Comparison of ENCODE assay signal across 1 cellular context in the genomic region with DNA sequence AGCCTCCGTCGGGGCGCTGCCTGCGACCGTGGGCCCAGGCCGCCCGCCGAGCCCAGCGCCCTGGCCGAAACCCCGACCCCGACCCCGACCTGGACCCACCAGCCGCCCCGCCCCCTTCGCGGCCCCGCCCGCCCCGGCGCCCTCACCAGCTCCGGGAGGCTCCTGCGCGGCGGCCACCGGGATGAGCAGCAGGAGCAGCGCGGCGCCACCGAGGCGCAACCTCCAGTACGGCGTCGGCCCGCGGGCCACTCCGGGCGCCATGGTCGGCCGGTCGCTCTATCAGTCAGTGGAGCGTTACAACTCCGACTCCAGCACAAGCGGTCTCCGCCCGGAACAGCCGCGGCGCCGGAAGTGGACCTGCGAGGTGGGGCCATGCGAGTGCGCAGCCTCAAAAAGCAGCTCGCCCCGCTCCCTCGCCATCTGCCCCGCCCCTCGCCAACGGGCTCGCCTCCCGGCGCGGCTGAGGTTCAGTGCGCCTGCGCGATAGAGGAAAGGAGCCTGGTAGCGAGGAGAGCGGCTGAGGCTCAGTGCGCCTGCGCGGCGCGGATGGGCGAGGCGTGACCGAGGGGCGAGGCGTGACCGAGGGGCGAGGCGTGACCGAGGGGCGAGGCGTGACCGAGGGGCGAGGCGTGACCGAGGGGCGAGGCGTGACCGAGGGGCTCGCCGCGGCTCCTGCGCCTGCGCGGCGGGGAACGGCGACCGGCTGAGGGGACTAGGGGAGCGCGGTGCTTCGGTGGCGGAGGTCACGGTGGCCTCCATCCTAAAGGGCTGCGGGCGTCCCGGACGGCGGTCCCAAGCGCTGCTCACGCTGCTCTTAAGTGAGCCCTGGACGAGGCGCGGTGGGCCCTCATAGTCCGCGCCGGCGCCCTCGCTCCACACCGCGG.
A peak's percentile ranks its signal among the peaks of the same experiment; 100 is the strongest.
TF ChIP-seq lines count a peak whose summit lies in the region.

A gene with protein sequence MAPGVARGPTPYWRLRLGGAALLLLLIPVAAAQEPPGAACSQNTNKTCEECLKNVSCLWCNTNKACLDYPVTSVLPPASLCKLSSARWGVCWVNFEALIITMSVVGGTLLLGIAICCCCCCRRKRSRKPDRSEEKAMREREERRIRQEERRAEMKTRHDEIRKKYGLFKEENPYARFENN (minus strand): TSS at position 335 of the 884 bp plus-strand sequence. CDS start 74 bp downstream, at position 261.

TF ChIP-seq in HepG2, 621 proteins besides CTCF, POLR2A, EP300 and RAD21 (continued from another document and continues in another):
- TF ChIP-seq KDM5B (CRISPR knock-in tag; IDR thresholded peaks at IDR 0.05; ENCODE audit: borderline replicate concordance) (peak; percentile 73; the same call in 1 of the 2 replicates), MIER3 (CRISPR knock-in tag; IDR thresholded peaks at IDR 0.05; ENCODE audit: borderline replicate concordance) (no peak), THAP11 (CRISPR knock-in tag; IDR thresholded peaks at IDR 0.05) (peak; percentile 79), ZNF510 (CRISPR knock-in tag; IDR thresholded peaks at IDR 0.05; ENCODE audit: low read depth) (no peak; the same call in 1 of the 2 replicates), ZSCAN31 (CRISPR knock-in tag; IDR thresholded peaks at IDR 0.05; ENCODE audit: low read depth) (peak; percentile 86), ZNF101 (CRISPR knock-in tag; IDR thresholded peaks at IDR 0.05; ENCODE audit: borderline replicate concordance, low read depth) (no peak), ZNF34 (CRISPR knock-in tag; IDR thresholded peaks at IDR 0.05; ENCODE audit: borderline replicate concordance) (no peak), AGO1 (IDR thresholded peaks at IDR 0.05; ENCODE audit: low read depth, low read length, poor library complexity, severe bottlenecking) (no peak), FIP1L1 (IDR thresholded peaks at IDR 0.05; ENCODE audit: borderline replicate concordance, insufficient read depth, low read depth, low read length) (no peak), ZNF660 (CRISPR knock-in tag; IDR thresholded peaks at IDR 0.05; ENCODE audit: borderline replicate concordance, low read depth) (no peak), PHF8 (CRISPR knock-in tag; IDR thresholded peaks at IDR 0.05) (peak; percentile 54; the same call in 1 of the 2 replicates), ZNF337 (CRISPR knock-in tag; IDR thresholded peaks at IDR 0.05; ENCODE audit: borderline replicate concordance, low read depth) (no peak), NFIB (CRISPR knock-in tag; IDR thresholded peaks at IDR 0.05; ENCODE audit: borderline replicate concordance) (no peak), RBM39 (IDR thresholded peaks at IDR 0.05; ENCODE audit: low read depth, low read length, poor library complexity, severe bottlenecking) (no peak), ZNF205 (CRISPR knock-in tag; IDR thresholded peaks at IDR 0.05) (no peak), ZBTB7B (CRISPR knock-in tag; IDR thresholded peaks at IDR 0.05) (0 out of 2 replicates have a peak, but pooled peaks have one; percentile 39), ZNF564 (CRISPR knock-in tag; IDR thresholded peaks at IDR 0.05) (peak; percentile 76; the same call in 1 of the 2 replicates), NFE2L2 (IDR thresholded peaks at IDR 0.05; ENCODE audit: low read length) (no peak), ATF7 (IDR thresholded peaks at IDR 0.05) (no peak), ATF7 (CRISPR knock-in tag; IDR thresholded peaks at IDR 0.05) (no peak), SALL1 (CRISPR knock-in tag; IDR thresholded peaks at IDR 0.05) (peak; percentile 89)
- TF ChIP-seq, protein P1, sequence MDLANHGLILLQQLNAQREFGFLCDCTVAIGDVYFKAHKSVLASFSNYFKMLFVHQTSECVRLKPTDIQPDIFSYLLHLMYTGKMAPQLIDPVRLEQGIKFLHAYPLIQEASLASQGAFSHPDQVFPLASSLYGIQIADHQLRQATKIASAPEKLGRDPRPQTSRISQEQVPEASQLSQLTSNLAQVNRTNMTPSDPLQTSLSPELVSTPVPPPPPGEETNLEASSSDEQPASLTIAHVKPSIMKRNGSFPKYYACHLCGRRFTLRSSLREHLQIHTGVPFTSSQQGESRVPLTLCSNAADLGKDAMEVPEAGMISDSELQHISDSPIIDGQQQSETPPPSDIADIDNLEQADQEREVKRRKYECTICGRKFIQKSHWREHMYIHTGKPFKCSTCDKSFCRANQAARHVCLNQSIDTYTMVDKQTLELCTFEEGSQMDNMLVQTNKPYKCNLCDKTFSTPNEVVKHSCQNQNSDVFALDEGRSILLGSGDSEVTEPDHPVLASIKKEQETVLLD (CRISPR knock-in tag; IDR thresholded peaks at IDR 0.05; ENCODE audit: low read depth), result no peak; the same call in 1 of the 2 replicates
- TF ChIP-seq, protein P2, sequence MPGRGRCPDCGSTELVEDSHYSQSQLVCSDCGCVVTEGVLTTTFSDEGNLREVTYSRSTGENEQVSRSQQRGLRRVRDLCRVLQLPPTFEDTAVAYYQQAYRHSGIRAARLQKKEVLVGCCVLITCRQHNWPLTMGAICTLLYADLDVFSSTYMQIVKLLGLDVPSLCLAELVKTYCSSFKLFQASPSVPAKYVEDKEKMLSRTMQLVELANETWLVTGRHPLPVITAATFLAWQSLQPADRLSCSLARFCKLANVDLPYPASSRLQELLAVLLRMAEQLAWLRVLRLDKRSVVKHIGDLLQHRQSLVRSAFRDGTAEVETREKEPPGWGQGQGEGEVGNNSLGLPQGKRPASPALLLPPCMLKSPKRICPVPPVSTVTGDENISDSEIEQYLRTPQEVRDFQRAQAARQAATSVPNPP (CRISPR knock-in tag; IDR thresholded peaks at IDR 0.05), result no peak
- TF ChIP-seq, protein P3, sequence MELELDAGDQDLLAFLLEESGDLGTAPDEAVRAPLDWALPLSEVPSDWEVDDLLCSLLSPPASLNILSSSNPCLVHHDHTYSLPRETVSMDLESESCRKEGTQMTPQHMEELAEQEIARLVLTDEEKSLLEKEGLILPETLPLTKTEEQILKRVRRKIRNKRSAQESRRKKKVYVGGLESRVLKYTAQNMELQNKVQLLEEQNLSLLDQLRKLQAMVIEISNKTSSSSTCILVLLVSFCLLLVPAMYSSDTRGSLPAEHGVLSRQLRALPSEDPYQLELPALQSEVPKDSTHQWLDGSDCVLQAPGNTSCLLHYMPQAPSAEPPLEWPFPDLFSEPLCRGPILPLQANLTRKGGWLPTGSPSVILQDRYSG (CRISPR knock-in tag; IDR thresholded peaks at IDR 0.05), result no peak
- TF ChIP-seq, protein P4, sequence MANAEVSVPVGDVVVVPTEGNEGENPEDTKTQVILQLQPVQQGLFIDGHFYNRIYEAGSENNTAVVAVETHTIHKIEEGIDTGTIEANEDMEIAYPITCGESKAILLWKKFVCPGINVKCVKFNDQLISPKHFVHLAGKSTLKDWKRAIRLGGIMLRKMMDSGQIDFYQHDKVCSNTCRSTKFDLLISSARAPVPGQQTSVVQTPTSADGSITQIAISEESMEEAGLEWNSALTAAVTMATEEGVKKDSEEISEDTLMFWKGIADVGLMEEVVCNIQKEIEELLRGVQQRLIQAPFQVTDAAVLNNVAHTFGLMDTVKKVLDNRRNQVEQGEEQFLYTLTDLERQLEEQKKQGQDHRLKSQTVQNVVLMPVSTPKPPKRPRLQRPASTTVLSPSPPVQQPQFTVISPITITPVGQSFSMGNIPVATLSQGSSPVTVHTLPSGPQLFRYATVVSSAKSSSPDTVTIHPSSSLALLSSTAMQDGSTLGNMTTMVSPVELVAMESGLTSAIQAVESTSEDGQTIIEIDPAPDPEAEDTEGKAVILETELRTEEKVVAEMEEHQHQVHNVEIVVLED (CRISPR knock-in tag; IDR thresholded peaks at IDR 0.05; ENCODE audit: borderline replicate concordance), result peak; percentile 40; the same call in 1 of the 2 replicates
- TF ChIP-seq, protein P5, sequence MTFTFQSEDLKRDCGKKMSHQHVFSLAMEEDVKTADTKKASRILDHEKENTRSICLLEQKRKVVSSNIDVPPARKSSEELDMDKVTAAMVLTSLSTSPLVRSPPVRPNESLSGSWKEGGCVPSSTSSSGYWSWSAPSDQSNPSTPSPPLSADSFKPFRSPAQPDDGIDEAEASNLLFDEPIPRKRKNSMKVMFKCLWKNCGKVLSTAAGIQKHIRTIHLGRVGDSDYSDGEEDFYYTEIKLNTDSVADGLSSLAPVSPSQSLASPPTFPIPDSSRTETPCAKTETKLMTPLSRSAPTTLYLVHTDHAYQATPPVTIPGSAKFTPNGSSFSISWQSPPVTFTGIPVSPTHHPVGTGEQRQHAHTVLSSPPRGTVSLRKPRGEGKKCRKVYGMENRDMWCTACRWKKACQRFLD (CRISPR knock-in tag; IDR thresholded peaks at IDR 0.05; ENCODE audit: borderline replicate concordance), result no peak
- TF ChIP-seq, protein P6, sequence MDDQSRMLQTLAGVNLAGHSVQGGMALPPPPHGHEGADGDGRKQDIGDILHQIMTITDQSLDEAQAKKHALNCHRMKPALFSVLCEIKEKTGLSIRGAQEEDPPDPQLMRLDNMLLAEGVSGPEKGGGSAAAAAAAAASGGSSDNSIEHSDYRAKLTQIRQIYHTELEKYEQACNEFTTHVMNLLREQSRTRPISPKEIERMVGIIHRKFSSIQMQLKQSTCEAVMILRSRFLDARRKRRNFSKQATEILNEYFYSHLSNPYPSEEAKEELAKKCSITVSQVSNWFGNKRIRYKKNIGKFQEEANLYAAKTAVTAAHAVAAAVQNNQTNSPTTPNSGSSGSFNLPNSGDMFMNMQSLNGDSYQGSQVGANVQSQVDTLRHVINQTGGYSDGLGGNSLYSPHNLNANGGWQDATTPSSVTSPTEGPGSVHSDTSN (CRISPR knock-in tag; IDR thresholded peaks at IDR 0.05; ENCODE audit: borderline replicate concordance), result no peak
- TF ChIP-seq, protein P7, sequence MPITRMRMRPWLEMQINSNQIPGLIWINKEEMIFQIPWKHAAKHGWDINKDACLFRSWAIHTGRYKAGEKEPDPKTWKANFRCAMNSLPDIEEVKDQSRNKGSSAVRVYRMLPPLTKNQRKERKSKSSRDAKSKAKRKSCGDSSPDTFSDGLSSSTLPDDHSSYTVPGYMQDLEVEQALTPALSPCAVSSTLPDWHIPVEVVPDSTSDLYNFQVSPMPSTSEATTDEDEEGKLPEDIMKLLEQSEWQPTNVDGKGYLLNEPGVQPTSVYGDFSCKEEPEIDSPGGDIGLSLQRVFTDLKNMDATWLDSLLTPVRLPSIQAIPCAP (CRISPR knock-in tag; IDR thresholded peaks at IDR 0.05; ENCODE audit: low read depth), result no peak
- TF ChIP-seq, protein P8, sequence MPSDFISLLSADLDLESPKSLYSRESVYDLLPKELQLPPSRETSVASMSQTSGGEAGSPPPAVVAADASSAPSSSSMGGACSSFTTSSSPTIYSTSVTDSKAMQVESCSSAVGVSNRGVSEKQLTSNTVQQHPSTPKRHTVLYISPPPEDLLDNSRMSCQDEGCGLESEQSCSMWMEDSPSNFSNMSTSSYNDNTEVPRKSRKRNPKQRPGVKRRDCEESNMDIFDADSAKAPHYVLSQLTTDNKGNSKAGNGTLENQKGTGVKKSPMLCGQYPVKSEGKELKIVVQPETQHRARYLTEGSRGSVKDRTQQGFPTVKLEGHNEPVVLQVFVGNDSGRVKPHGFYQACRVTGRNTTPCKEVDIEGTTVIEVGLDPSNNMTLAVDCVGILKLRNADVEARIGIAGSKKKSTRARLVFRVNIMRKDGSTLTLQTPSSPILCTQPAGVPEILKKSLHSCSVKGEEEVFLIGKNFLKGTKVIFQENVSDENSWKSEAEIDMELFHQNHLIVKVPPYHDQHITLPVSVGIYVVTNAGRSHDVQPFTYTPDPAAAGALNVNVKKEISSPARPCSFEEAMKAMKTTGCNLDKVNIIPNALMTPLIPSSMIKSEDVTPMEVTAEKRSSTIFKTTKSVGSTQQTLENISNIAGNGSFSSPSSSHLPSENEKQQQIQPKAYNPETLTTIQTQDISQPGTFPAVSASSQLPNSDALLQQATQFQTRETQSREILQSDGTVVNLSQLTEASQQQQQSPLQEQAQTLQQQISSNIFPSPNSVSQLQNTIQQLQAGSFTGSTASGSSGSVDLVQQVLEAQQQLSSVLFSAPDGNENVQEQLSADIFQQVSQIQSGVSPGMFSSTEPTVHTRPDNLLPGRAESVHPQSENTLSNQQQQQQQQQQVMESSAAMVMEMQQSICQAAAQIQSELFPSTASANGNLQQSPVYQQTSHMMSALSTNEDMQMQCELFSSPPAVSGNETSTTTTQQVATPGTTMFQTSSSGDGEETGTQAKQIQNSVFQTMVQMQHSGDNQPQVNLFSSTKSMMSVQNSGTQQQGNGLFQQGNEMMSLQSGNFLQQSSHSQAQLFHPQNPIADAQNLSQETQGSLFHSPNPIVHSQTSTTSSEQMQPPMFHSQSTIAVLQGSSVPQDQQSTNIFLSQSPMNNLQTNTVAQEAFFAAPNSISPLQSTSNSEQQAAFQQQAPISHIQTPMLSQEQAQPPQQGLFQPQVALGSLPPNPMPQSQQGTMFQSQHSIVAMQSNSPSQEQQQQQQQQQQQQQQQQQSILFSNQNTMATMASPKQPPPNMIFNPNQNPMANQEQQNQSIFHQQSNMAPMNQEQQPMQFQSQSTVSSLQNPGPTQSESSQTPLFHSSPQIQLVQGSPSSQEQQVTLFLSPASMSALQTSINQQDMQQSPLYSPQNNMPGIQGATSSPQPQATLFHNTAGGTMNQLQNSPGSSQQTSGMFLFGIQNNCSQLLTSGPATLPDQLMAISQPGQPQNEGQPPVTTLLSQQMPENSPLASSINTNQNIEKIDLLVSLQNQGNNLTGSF (CRISPR knock-in tag; IDR thresholded peaks at IDR 0.05), result no peak
- TF ChIP-seq, protein P9, sequence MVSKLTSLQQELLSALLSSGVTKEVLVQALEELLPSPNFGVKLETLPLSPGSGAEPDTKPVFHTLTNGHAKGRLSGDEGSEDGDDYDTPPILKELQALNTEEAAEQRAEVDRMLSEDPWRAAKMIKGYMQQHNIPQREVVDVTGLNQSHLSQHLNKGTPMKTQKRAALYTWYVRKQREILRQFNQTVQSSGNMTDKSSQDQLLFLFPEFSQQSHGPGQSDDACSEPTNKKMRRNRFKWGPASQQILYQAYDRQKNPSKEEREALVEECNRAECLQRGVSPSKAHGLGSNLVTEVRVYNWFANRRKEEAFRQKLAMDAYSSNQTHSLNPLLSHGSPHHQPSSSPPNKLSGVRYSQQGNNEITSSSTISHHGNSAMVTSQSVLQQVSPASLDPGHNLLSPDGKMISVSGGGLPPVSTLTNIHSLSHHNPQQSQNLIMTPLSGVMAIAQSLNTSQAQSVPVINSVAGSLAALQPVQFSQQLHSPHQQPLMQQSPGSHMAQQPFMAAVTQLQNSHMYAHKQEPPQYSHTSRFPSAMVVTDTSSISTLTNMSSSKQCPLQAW (CRISPR knock-in tag; IDR thresholded peaks at IDR 0.05), result no peak
- TF ChIP-seq, protein P10, sequence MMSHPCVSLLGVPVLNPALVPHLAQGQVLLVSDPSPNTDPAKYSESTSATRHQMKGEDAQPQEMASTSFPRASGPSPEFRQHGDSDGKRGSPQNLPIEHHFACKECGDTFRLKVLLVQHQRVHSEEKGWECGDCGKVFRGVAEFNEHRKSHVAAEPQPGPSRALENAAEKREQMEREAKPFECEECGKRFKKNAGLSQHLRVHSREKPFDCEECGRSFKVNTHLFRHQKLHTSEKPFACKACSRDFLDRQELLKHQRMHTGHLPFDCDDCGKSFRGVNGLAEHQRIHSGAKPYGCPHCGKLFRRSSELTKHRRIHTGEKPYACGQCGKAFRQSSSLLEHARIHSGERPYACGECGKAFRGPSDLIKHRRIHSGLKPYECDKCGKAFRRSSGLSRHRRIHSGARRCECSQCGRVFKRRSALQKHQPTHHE (CRISPR knock-in tag; IDR thresholded peaks at IDR 0.05; ENCODE audit: borderline replicate concordance), result no peak
- TF ChIP-seq, protein P11, sequence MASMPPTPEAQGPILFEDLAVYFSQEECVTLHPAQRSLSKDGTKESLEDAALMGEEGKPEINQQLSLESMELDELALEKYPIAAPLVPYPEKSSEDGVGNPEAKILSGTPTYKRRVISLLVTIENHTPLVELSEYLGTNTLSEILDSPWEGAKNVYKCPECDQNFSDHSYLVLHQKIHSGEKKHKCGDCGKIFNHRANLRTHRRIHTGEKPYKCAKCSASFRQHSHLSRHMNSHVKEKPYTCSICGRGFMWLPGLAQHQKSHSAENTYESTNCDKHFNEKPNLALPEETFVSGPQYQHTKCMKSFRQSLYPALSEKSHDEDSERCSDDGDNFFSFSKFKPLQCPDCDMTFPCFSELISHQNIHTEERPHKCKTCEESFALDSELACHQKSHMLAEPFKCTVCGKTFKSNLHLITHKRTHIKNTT (CRISPR knock-in tag; IDR thresholded peaks at IDR 0.05), result no peak
